ENCODE assay signal across 28 cellular contexts in the genomic region with DNA sequence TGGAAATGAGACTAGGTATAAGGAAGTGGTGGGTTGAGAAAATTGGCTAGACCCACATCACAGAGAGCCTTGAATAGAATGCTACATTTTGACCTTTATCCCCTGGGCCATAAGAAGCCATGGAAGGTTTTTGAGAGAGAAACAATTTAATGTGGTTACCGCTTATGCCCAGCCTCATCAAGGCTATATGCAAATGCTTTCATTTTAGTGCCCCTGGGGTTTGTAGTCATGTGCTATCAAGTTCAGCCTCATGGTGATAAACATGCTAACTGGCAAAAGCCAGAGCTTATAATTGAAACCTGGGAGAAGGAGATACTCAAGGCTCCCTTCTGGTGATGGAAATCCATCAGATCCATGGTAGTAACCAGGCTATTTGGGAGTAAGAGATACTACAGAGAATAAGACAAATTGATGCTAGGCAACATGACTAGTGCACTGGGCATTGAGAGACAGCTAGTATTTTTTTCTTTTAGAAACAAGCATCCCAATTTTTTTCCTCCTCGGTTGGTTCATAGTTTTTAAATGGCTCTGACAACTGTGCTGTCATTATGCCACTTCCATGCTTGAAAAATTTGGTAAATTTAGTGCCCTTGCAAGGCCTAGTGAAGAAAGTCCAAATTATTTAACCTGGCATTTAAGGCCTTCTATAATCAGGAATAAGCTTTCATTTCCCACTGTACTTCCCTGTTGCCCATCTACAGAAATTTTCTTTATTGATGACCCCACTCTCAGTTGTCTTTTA. TPM values are rescaled to one million over a fixed set of nuclear protein-coding genes. Genes with fewer than 3 reads are reported as not detected.
"Had no signal": no experiment of that assay in that cellular context is flagged by ENCODE, and none has a peak within 500 bp of the region (broad histone marks: within the 10 kb centered on the region; RNA-seq: fewer than 3 reads in every experiment).

No MANE protein-coding gene starts in this region.

- H3K9me3 Mint-ChIP-seq: activated naive CD4-positive, alpha-beta T cell treated with anti-CD3 and anti-CD28 coated beads for 36 hours; naive thymus-derived CD8-positive, alpha-beta T cell; stimulated activated effector memory CD8-positive, alpha-beta T cell treated with anti-CD3 and anti-CD28 coated beads, Interleukin-12 subunit alpha, Interleukin-12 subunit beta, amount 100 ng/mL, for 72 hours; T-helper 2 cell treated with Interferon-gamma antibody and Interleukin-4, amounts not matched to agents 5 μg/mL and 100 μg/mL, for 36 hours had no signal

- H3K4me3 ChIP-seq: esophagus muscularis mucosa, heart right ventricle, psoas muscle, sigmoid colon, stomach, thyroid gland, upper lobe of right lung had no signal

- H3K4me1 Mint-ChIP-seq: neural crest cell had no signal

- H2AFZ ChIP-seq: parathyroid adenoma had no signal

- H3K9ac ChIP-seq: parathyroid adenoma had no signal

- H3K79me2 ChIP-seq: parathyroid adenoma had no signal

- H3K36me3 Mint-ChIP-seq: naive thymus-derived CD8-positive, alpha-beta T cell; stimulated activated effector memory CD8-positive, alpha-beta T cell treated with anti-CD3 and anti-CD28 coated beads, Interleukin-12 subunit alpha, Interleukin-12 subunit beta, amount 100 ng/mL, for 72 hours had no signal

- ATAC-seq: activated T-cell treated with anti-CD3 and anti-CD28 coated beads, Interleukin-2, amount 50 U/mL, for 72 hours; heart right ventricle; naive thymus-derived CD8-positive, alpha-beta T cell; psoas muscle; stimulated activated effector memory CD8-positive, alpha-beta T cell treated with anti-CD3 and anti-CD28 coated beads, Interleukin-12 subunit alpha, Interleukin-12 subunit beta, amount 100 ng/mL, for 72 hours had no signal

- H3K27ac ChIP-seq: esophagus muscularis mucosa, foreskin keratinocyte, heart right ventricle, parathyroid adenoma, psoas muscle, sigmoid colon, stomach, thyroid gland, upper lobe of right lung had no signal

- H3K27ac Mint-ChIP-seq: activated naive CD4-positive, alpha-beta T cell treated with anti-CD3 and anti-CD28 coated beads for 36 hours; stimulated activated effector memory CD8-positive, alpha-beta T cell treated with anti-CD3 and anti-CD28 coated beads, Interleukin-12 subunit alpha, Interleukin-12 subunit beta, amount 100 ng/mL, for 72 hours; T-helper 2 cell treated with Interferon-gamma antibody and Interleukin-4, amounts not matched to agents 5 μg/mL and 100 μg/mL, for 36 hours had no signal

- DNase-seq: activated CD4-positive, alpha-beta T cell treated with anti-CD3 and anti-CD28 coated beads for 4 hours; activated CD4-positive, alpha-beta T cell treated with anti-CD3 and anti-CD28 coated beads, Interleukin-2, amount 50 U/mL, for 4 hours; activated effector memory CD4-positive, alpha-beta T cell treated with anti-CD3 and anti-CD28 coated beads, Interleukin-2, amount 50 U/mL, for 16 hours; activated naive CD4-positive, alpha-beta T cell treated with anti-CD3 and anti-CD28 coated beads for 36 hours; activated T-cell treated with anti-CD3 and anti-CD28 coated beads for 4 hours; activated T-cell treated with anti-CD3 and anti-CD28 coated beads, Interleukin-2, amount 50 U/mL, for 72 hours; amniotic stem cell; caudate nucleus; cortex of kidney; foreskin keratinocyte; heart right ventricle; midbrain; naive thymus-derived CD8-positive, alpha-beta T cell; occipital lobe; psoas muscle; sigmoid colon; small intestine; stimulated activated CD4-positive, alpha-beta T cell treated with anti-CD3 and anti-CD28 coated beads, Interleukin-4, amount 100 ng/mL, for 24 hours; stomach; thyroid gland; upper lobe of right lung had no signal

- H3K4me1 ChIP-seq: esophagus muscularis mucosa, foreskin keratinocyte, parathyroid adenoma, psoas muscle, sigmoid colon, stomach, thyroid gland, upper lobe of right lung had no signal

- H3K4me3 Mint-ChIP-seq: activated naive CD4-positive, alpha-beta T cell treated with anti-CD3 and anti-CD28 coated beads for 36 hours; activated T-cell treated with anti-CD3 and anti-CD28 coated beads, Interleukin-2, amount 50 U/mL, for 72 hours; naive thymus-derived CD8-positive, alpha-beta T cell; neural crest cell; stimulated activated effector memory CD8-positive, alpha-beta T cell treated with anti-CD3 and anti-CD28 coated beads, Interleukin-12 subunit alpha, Interleukin-12 subunit beta, amount 100 ng/mL, for 72 hours; T-helper 2 cell treated with Interferon-gamma antibody and Interleukin-4, amounts not matched to agents 5 μg/mL and 100 μg/mL, for 36 hours had no signal

- FAIRE-seq: small intestine had no signal

- H3K27me3 Mint-ChIP-seq: naive thymus-derived CD8-positive, alpha-beta T cell had no signal

- H3K27me3 ChIP-seq: foreskin keratinocyte, sigmoid colon, thyroid gland, upper lobe of right lung had no signal

RNA-seq across cellular contexts. Expression of a gene that starts 16.0 kb away (rescaled TPM):
- total RNA-seq: activated naive CD4-positive, alpha-beta T cell treated with anti-CD3 and anti-CD28 coated beads for 36 hours; chondrocyte; foreskin keratinocyte; glomerular endothelial cell; neural crest cell had no signal
- polyA plus RNA-seq: foreskin keratinocyte had no signal
